In the genomic region with DNA sequence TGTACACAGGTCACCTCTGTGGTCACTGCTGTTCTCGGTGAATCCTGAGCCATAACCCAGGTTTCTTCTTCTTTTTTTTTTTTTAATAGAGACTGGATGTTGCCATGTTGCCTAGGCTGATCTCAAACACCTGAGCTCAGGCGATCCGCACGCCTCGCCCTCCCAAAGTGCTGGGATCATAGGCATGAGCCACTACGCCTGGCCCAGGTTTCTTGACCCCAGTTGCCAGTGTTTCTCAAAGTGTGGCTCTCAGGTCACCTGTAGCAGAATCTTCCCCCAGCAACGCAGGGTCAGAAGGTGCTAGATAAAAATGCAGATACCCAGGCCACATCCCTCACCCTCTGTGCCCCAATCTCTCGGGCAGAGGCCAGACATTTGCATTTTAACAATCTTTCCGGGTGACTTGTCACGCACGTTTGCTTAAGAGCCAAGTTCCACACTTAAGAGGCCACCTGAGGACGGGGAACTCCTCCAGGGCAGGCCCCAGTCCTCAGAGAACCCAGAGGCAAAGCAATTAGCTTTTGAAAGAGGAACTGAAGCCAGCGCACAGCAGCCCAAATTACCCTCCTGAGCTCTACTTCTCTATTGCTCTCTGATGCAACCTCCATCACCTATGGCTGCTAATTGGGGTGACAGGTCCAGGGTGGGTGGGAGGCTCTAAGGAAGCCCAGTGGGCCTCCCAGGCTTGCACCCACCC, we compare ENCODE assay signal across 11 cellular contexts.
DNase-seq lines count a peak whose midpoint lies in the region; ATAC-seq and TF ChIP-seq lines count a peak whose summit lies in the region.
"Had no signal": no experiment of that assay in that cellular context is flagged by ENCODE, and none has a peak within 500 bp of the region (broad histone marks: within the 10 kb centered on the region; RNA-seq: fewer than 3 reads in every experiment).

No MANE protein-coding gene starts in this region.

- H3K4me3 Mint-ChIP-seq in stimulated activated naive B cell treated with anti-CD40 and anti-IgM and Interleukin-4, amounts not matched to agents 10 μg/mL and 1 μg/mL and 100 μg/mL, for 72 hours = peak overlapping the region; percentile 28 to 60
- no peak overlapping the region for H3K4me3 Mint-ChIP-seq in activated naive CD4-positive, alpha-beta T cell treated with anti-CD3 and anti-CD28 coated beads, Interleukin-2, amount 10 ng/mL, durations not matched to agents 7 days and 5 days

- no peak overlapping the region for H3K4me3 ChIP-seq in sigmoid colon
- H3K4me3 ChIP-seq in lower lobe of right lung = no peak overlapping the region

- TF ChIP-seq CTCF in sigmoid colon (IDR thresholded peaks at IDR 0.05) (no peak), lower lobe of right lung (IDR thresholded peaks at IDR 0.05) (no peak)

- H3K27ac Mint-ChIP-seq in stimulated activated naive B cell treated with anti-CD40 and anti-IgM and Interleukin-4, amounts not matched to agents 10 μg/mL and 1 μg/mL and 100 μg/mL, for 72 hours = peak overlapping the region; percentile 94
- no peak overlapping the region for H3K27ac Mint-ChIP-seq in activated naive CD4-positive, alpha-beta T cell treated with anti-CD3 and anti-CD28 coated beads, Interleukin-2, amount 10 ng/mL, durations not matched to agents 7 days and 5 days

- intact Hi-C loops in sigmoid colon (cut with DNase I) (loop anchor here (5.0 kb wide), 1 partner anchor 82 kb away; a partner anchor contains a TSS), lower lobe of right lung (cut with DNase I) (no loop called here)

- peaks cover 52 to 64% of the 10 kb centered on the region in 2 donors for H3K36me3 Mint-ChIP-seq in stimulated activated naive B cell treated with anti-CD40 and anti-IgM and Interleukin-4, amounts not matched to agents 10 μg/mL and 1 μg/mL and 100 μg/mL, for 72 hours
- H3K36me3 Mint-ChIP-seq in activated naive CD4-positive, alpha-beta T cell treated with anti-CD3 and anti-CD28 coated beads, Interleukin-2, amount 10 ng/mL, durations not matched to agents 7 days and 5 days = peaks cover 59% of the 10 kb centered on the region

- H3K4me1 Mint-ChIP-seq in stimulated activated naive B cell treated with anti-CD40 and anti-IgM and Interleukin-4, amounts not matched to agents 10 μg/mL and 1 μg/mL and 100 μg/mL, for 72 hours = peaks cover 39 to 53% of the 10 kb centered on the region in 2 donors
- peaks cover 8% of the 10 kb centered on the region for H3K4me1 Mint-ChIP-seq in activated naive CD4-positive, alpha-beta T cell treated with anti-CD3 and anti-CD28 coated beads, Interleukin-2, amount 10 ng/mL, durations not matched to agents 7 days and 5 days

- DNase-seq in activated effector memory CD4-positive, alpha-beta T cell treated with anti-CD3 and anti-CD28 coated beads, Interleukin-2, amount 50 U/mL, for 16 hours = peak; percentile 22
- DNase-seq in activated effector memory CD4-positive, alpha-beta T cell treated with Interleukin-2 at 50 U/mL for 16 hours = no peak
- DNase-seq in NAMALWA (ENCODE audit: low spot score) (peak; percentile 76), sigmoid colon (no peak), lower lobe of right lung (no peak)
- peak; percentile 84 for DNase-seq in stimulated activated naive B cell treated with anti-CD40 and anti-IgM and Interleukin-4, amounts not matched to agents 10 μg/mL and 1 μg/mL and 100 μg/mL, for 72 hours
- no peak for DNase-seq in activated naive CD4-positive, alpha-beta T cell treated with anti-CD3 and anti-CD28 coated beads, Interleukin-2, amount 10 ng/mL, durations not matched to agents 7 days and 5 days
- DNase-seq: stimulated activated CD4-positive, alpha-beta T cell treated with anti-CD3 and anti-CD28 coated beads, Interleukin-4, amount 100 ng/mL, for 4 hours; T1000 had no signal

- no peak for TF ChIP-seq EP300 in sigmoid colon (IDR thresholded peaks at IDR 0.05)

- no peaks in the 10 kb centered on the region for H3K36me3 ChIP-seq in sigmoid colon
- no peaks in the 10 kb centered on the region for H3K36me3 ChIP-seq in lower lobe of right lung

- H3K9me3 ChIP-seq in sigmoid colon (no peaks in the 10 kb centered on the region), lower lobe of right lung (no peaks in the 10 kb centered on the region)

- H3K27me3 Mint-ChIP-seq in stimulated activated naive B cell treated with anti-CD40 and anti-IgM and Interleukin-4, amounts not matched to agents 10 μg/mL and 1 μg/mL and 100 μg/mL, for 72 hours = no peaks in the 10 kb centered on the region
- H3K27me3 Mint-ChIP-seq in activated naive CD4-positive, alpha-beta T cell treated with anti-CD3 and anti-CD28 coated beads, Interleukin-2, amount 10 ng/mL, durations not matched to agents 7 days and 5 days = no peaks in the 10 kb centered on the region

- no peak overlapping the region for H3K27ac ChIP-seq in sigmoid colon
- no peak overlapping the region for H3K27ac ChIP-seq in lower lobe of right lung

- peak; percentile 97 for ATAC-seq in HG02852 (IDR thresholded peaks at IDR 0.05; ENCODE audit: unreplicated experiment)
- peak; percentile 98 for ATAC-seq in stimulated activated naive B cell treated with anti-CD40 and anti-IgM and Interleukin-4, amounts not matched to agents 10 μg/mL and 1 μg/mL and 100 μg/mL, for 72 hours (replicated peaks)
- no peak for ATAC-seq in lower lobe of right lung
- ATAC-seq: left lobe of liver had no signal

- H3K9me3 Mint-ChIP-seq in stimulated activated naive B cell treated with anti-CD40 and anti-IgM and Interleukin-4, amounts not matched to agents 10 μg/mL and 1 μg/mL and 100 μg/mL, for 72 hours = peaks cover 3 to 4% of the 10 kb centered on the region in 2 donors
- H3K9me3 Mint-ChIP-seq in activated naive CD4-positive, alpha-beta T cell treated with anti-CD3 and anti-CD28 coated beads, Interleukin-2, amount 10 ng/mL, durations not matched to agents 7 days and 5 days = no peaks in the 10 kb centered on the region

- WGBS in sigmoid colon, 2 donors = 75 to 87% methylated on average over 13 of the region's 13 CpGs

- H3K27me3 ChIP-seq in sigmoid colon (no peaks in the 10 kb centered on the region), lower lobe of right lung (ENCODE audit: low read depth) (no peaks in the 10 kb centered on the region)

- H3K4me1 ChIP-seq in sigmoid colon (peaks cover 0 to 42% (median 35%) of the 10 kb centered on the region in 4 donors), lower lobe of right lung (peaks cover 14% of the 10 kb centered on the region)

- CTCF ChIA-PET in activated naive CD4-positive, alpha-beta T cell treated with anti-CD3 and anti-CD28 coated beads, Interleukin-2, amount 10 ng/mL, durations not matched to agents 7 days and 5 days (lab: Charles Lee) = interaction anchor here (1.3 kb wide), 1 partner anchor 53 kb away, joined by 3 read pairs; no protein-coding TSS in a partner anchor

- no peak for TF ChIP-seq POLR2A in sigmoid colon (IDR thresholded peaks at IDR 0.05)

Comparison
In these comparisons a context has a peak if more than half of its experiments do, and no peak if none do; other contexts are left out.
1. DNase-seq: peak in activated effector memory CD4-positive, alpha-beta T cell treated with anti-CD3 and anti-CD28 coated beads, Interleukin-2, amount 50 U/mL, for 16 hours (single experiment), NAMALWA (single experiment) and stimulated activated naive B cell treated with anti-CD40 and anti-IgM and Interleukin-4, amounts not matched to agents 10 μg/mL and 1 μg/mL and 100 μg/mL, for 72 hours (single experiment); none in activated effector memory CD4-positive, alpha-beta T cell treated with Interleukin-2 at 50 U/mL for 16 hours (single experiment), sigmoid colon (single experiment), lower lobe of right lung (single experiment) and activated naive CD4-positive, alpha-beta T cell treated with anti-CD3 and anti-CD28 coated beads, Interleukin-2, amount 10 ng/mL, durations not matched to agents 7 days and 5 days (single experiment).
2. ATAC-seq: peak in HG02852 (single experiment) and stimulated activated naive B cell treated with anti-CD40 and anti-IgM and Interleukin-4, amounts not matched to agents 10 μg/mL and 1 μg/mL and 100 μg/mL, for 72 hours (2 of 2); none in lower lobe of right lung (0 of 2).